ENCODE assay signal across 9 cellular contexts in the genomic region with DNA sequence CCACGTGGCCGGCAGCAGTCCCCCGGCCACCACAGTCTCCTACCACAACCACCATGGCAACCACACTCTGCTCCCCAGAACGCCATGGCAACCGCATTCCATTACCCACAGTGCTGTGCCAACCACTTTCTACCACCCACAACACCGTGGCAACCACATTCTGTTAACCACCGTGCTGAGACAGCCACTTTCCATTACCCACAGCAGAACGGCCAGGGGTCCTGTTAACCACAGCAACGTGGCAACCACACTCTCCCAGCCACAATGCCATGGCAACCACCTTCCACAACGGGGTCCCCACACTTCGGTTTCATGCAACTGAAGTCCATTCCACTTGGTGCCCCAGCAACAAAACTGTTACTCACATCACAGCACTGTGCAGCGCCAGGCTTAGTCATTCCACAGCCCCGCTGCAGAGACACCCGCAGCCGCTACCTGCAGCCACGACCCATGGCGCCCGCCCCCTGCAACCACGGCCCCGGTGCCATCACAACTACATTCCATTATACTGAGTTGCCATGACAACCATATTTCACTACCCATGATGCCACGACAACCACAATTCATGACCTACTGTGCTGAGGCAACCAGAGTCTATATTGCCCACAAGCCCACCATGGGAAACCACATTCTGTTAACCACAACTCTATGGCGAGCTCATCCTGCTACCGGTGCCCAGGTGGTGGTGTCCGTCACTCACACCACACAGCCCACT. TPM values are rescaled to one million over a fixed set of nuclear protein-coding genes. Genes with fewer than 3 reads are reported as not detected.
DNase-seq lines count a peak whose midpoint lies in the region; ATAC-seq and TF ChIP-seq lines count a peak whose summit lies in the region.
"Had no signal": no experiment of that assay in that cellular context is flagged by ENCODE, and none has a peak within 500 bp of the region (broad histone marks: within the 10 kb centered on the region; RNA-seq: fewer than 3 reads in every experiment).

No MANE protein-coding gene starts in this region.

- peaks cover 27% of the 10 kb centered on the region for H3K27me3 ChIP-seq in smooth muscle cell (ENCODE audit: low read depth)

- no peak overlapping the region for H3K27ac ChIP-seq in smooth muscle cell (ENCODE audit: low read depth)

- 78% methylated on average over 24 of the region's 24 CpGs for WGBS in smooth muscle cell (ENCODE audit: low lambda C conversion rate)

- H3K4me3 Mint-ChIP-seq in IgD-negative memory B cell: peak overlapping the region in 3 of 4 donors; percentile 18 to 88 (median 82)

- H3K9ac ChIP-seq in smooth muscle cell (ENCODE audit: low read depth): no peak overlapping the region

- no peaks in the 10 kb centered on the region for H3F3A ChIP-seq in smooth muscle cell (ENCODE audit: low read depth)

- no peak for ATAC-seq in HG02610 (IDR thresholded peaks at IDR 0.05; ENCODE audit: unreplicated experiment)

- no peaks in the 10 kb centered on the region for H4K20me1 ChIP-seq in smooth muscle cell (ENCODE audit: low read depth)

- H3K27me3 Mint-ChIP-seq in IgD-negative memory B cell: peaks cover 45% of the 10 kb centered on the region

- no peak overlapping the region for H3K4me2 ChIP-seq in smooth muscle cell

- peak; percentile 47 for DNase-seq in GF-D8 (lab: John Stamatoyannopoulos, UW)
- peak; percentile 81 for DNase-seq in activated CD8-positive, alpha-beta memory T cell treated with anti-CD3 and anti-CD28 coated beads for 24 hours
- peak; percentile 29 for DNase-seq in fibroblast of pulmonary artery (ENCODE audit: low read depth)
- peak; percentile 40 to 45 for DNase-seq in stimulated activated CD8-positive, alpha-beta memory T cell treated with anti-CD3 and anti-CD28 coated beads, Interleukin-2, amount 100 ng/mL, for 1 hour (ENCODE audit: low read depth in 2 of 2)
- no peak for DNase-seq in NCI-H82 treated with DMSO at 0.1 percent for 48 hours (lab: John Stamatoyannopoulos, UW; ENCODE audit: unreplicated experiment)
- DNase-seq in smooth muscle cell (lab: John Stamatoyannopoulos, UW; ENCODE audit: unreplicated experiment): no peak

- H3K9me3 ChIP-seq in smooth muscle cell (replicated peaks; ENCODE audit: low read depth): no peaks in the 10 kb centered on the region

- no peaks in the 10 kb centered on the region for H3K36me3 Mint-ChIP-seq in IgD-negative memory B cell

- H3K4me1 Mint-ChIP-seq in IgD-negative memory B cell: peaks cover 15 to 19% (median 16%) of the 10 kb centered on the region in 3 donors

- peaks cover 26% of the 10 kb centered on the region for H3K4me1 ChIP-seq in smooth muscle cell (ENCODE audit: low read depth)

- H2AFZ ChIP-seq in smooth muscle cell (ENCODE audit: low read depth): no peak overlapping the region

- no peaks in the 10 kb centered on the region for H3K79me2 ChIP-seq in smooth muscle cell (ENCODE audit: low read depth)

- no peak for TF ChIP-seq CTCF in fibroblast of pulmonary artery (IDR thresholded peaks at IDR 0.05; ENCODE audit: low read length, missing control alignments)
- TF ChIP-seq CTCF in smooth muscle cell (IDR thresholded peaks at IDR 0.05; ENCODE audit: borderline replicate concordance, insufficient read depth, poor library complexity, severe bottlenecking): no peak

- H3K36me3 ChIP-seq in smooth muscle cell (ENCODE audit: low read depth): no peaks in the 10 kb centered on the region

- peak overlapping the region; percentile 74 to 84 (median 82) for H3K27ac Mint-ChIP-seq in IgD-negative memory B cell

- H3K4me3 ChIP-seq in fibroblast of pulmonary artery (replicated peaks; ENCODE audit: low read depth, low read length): no peak overlapping the region
- no peak overlapping the region for H3K4me3 ChIP-seq in smooth muscle cell

- peaks cover 0 to 4% (median 0%) of the 10 kb centered on the region in 3 donors for H3K9me3 Mint-ChIP-seq in IgD-negative memory B cell

RNA-seq across cellular contexts. Expression of a gene that starts 10.0 kb away (rescaled TPM):
- polyA plus RNA-seq in IgD-negative memory B cell: 0.24 TPM
- 0.27 TPM in 1 of 2 replicates, not detected in the other for total RNA-seq in smooth muscle cell
- 2.4 and 3.1 TPM in 2 replicates for polyA plus RNA-seq in smooth muscle cell
- total RNA-seq: liver had no signal
- polyA plus RNA-seq: liver had no signal

RNA-seq across cellular contexts. Expression of a gene that starts 42.1 kb away (rescaled TPM):
- polyA plus RNA-seq in IgD-negative memory B cell (79.1 TPM), smooth muscle cell (88.4 and 89.7 TPM in 2 replicates)
- 4.0 and 8.1 TPM in 2 replicates for total RNA-seq in smooth muscle cell

RNA-seq across cellular contexts. Expression of a gene that starts 50.3 kb away (rescaled TPM):
- polyA plus RNA-seq in IgD-negative memory B cell (167 TPM), smooth muscle cell (201 and 453 TPM in 2 replicates)
- total RNA-seq in smooth muscle cell: 153 and 157 TPM in 2 replicates

Comparison
In these comparisons a context has a peak if more than half of its experiments do, and no peak if none do; other contexts are left out.
1. DNase-seq: peak in GF-D8 (single experiment), activated CD8-positive, alpha-beta memory T cell treated with anti-CD3 and anti-CD28 coated beads for 24 hours (single experiment), fibroblast of pulmonary artery (single experiment) and stimulated activated CD8-positive, alpha-beta memory T cell treated with anti-CD3 and anti-CD28 coated beads, Interleukin-2, amount 100 ng/mL, for 1 hour (2 of 2); none in NCI-H82 treated with DMSO at 0.1 percent for 48 hours (single experiment) and smooth muscle cell (single experiment).